In the genomic region with DNA sequence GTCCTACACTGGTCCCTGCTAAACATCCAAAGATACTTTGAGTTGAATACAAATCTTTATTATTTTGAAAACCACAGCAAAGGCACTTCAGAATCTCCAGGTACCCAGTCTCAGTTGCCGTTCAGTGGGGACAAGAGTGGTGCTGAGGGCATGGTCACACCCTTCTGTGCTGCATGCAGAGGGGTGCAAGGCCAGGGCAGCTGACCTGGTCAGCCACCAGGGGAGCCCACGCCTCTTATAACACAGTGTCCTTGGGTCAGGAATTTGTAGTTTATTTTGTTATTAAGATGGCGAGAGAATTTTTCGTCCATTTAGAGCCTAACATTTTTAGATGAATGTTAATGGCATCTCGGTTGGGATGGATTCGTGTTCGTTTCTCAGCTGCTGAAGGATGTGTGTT, we compare ENCODE assay signal across 14 cellular contexts. TPM values are rescaled to one million over a fixed set of nuclear protein-coding genes. Genes with fewer than 3 reads are reported as not detected.
"Had no signal": no experiment of that assay in that cellular context is flagged by ENCODE, and none has a peak within 500 bp of the region (broad histone marks: within the 10 kb centered on the region; RNA-seq: fewer than 3 reads in every experiment).

No MANE protein-coding gene starts in this region.

RNA-seq across cellular contexts. Expression of a gene that starts 16.0 kb away (rescaled TPM):
- total RNA-seq: activated B cell treated with CpG ODN at 0.5 μM for 24 hours; activated CD4-positive, alpha-beta memory T cell treated with anti-CD3 and anti-CD28 coated beads for 36 hours; activated CD4-positive, alpha-beta T cell treated with anti-CD3 and anti-CD28 coated beads for 36 hours; activated CD4-positive, alpha-beta T cell treated with anti-CD3 and anti-CD28 coated beads, Interleukin-2, amount 10 ng/mL, durations not matched to agents 24 days and 14 days; activated CD8-positive, alpha-beta memory T cell treated with anti-CD3 and anti-CD28 coated beads for 36 hours; activated CD8-positive, alpha-beta T cell treated with anti-CD3 and anti-CD28 coated beads for 36 hours; activated CD8-positive, alpha-beta T cell treated with anti-CD3 and anti-CD28 coated beads, Interleukin-2, amount 10 ng/mL, durations not matched to agents 7 days and 5 days; T-helper 17 cell had no signal

RNA-seq across cellular contexts. Expression of a gene that starts 23.5 kb away (rescaled TPM):
- total RNA-seq: activated CD4-positive, alpha-beta memory T cell treated with anti-CD3 and anti-CD28 coated beads for 36 hours; activated CD4-positive, alpha-beta memory T cell treated with anti-CD3 and anti-CD28 coated beads, Interleukin-2, amount 10 ng/mL, durations not matched to agents 7 days and 5 days; activated CD4-positive, alpha-beta T cell treated with anti-CD3 and anti-CD28 coated beads for 36 hours; activated CD4-positive, alpha-beta T cell treated with anti-CD3 and anti-CD28 coated beads, Interleukin-2, amount 10 ng/mL, durations not matched to agents 24 days and 14 days; activated CD4-positive, alpha-beta T cell treated with anti-CD3 and anti-CD28 coated beads, Interleukin-2, amount 10 ng/mL, durations not matched to agents 7 days and 5 days; activated CD8-positive, alpha-beta memory T cell treated with anti-CD3 and anti-CD28 coated beads for 36 hours; activated CD8-positive, alpha-beta memory T cell treated with anti-CD3 and anti-CD28 coated beads, Interleukin-2, amount 10 ng/mL, durations not matched to agents 7 days and 5 days; activated CD8-positive, alpha-beta T cell treated with anti-CD3 and anti-CD28 coated beads for 36 hours; activated CD8-positive, alpha-beta T cell treated with anti-CD3 and anti-CD28 coated beads, Interleukin-2, amount 10 ng/mL, durations not matched to agents 7 days and 5 days; T-helper 1 cell treated with Interleukin-12 subunit alpha and Interleukin-12 subunit beta and Interleukin-4 antibody, amounts not matched to agents 30 ng/mL and 1 ng/mL, for 36 hours; T-helper 17 cell; T-helper 2 cell treated with Interferon-gamma antibody and Interleukin-4, amounts not matched to agents 100 ng/mL and 5 ng/mL, for 36 hours; WTC11 had no signal
